In genomic region chr9:136381966-136382513, GRCh38 we compare ENCODE assay signal across 18 cellular contexts.
"Had no signal": no experiment of that assay in that cellular context is flagged by ENCODE, and none has a peak within 500 bp of the region (broad histone marks: within the 10 kb centered on the region; RNA-seq: fewer than 3 reads in every experiment).

No MANE protein-coding gene starts in this region.

- H3K4me1 Mint-ChIP-seq: nephron progenitor cell, WTC11 had no signal

- H3K27ac Mint-ChIP-seq: activated CD4-positive, alpha-beta T cell treated with anti-CD3 and anti-CD28 coated beads for 36 hours; activated naive CD8-positive, alpha-beta T cell; activated T-helper 1 cell treated with anti-CD3 and anti-CD28 coated beads, Interleukin-12 subunit alpha, Interleukin-12 subunit beta, Interleukin-2, Interleukin-4 antibody, amounts not matched to agents 30 ng/mL and 10 ng/mL and 1 ng/mL, durations not matched to agents 14 hours and 24 hours and 36 hours; nephron progenitor cell; T-cell; WTC11 had no signal

- DNase-seq: activated CD4-positive, alpha-beta T cell treated with anti-CD3 and anti-CD28 coated beads for 36 hours; activated CD4-positive, alpha-beta T cell treated with anti-CD3 and anti-CD28 coated beads, Interleukin-2, amount 50 U/mL, for 48 hours; activated T-cell treated with anti-CD3 and anti-CD28 coated beads for 4 hours; effector CD4-positive, alpha-beta T cell; gastrocnemius medialis; left lung; nephron progenitor cell; occipital lobe; posterior cingulate gyrus; stimulated activated CD4-positive, alpha-beta T cell treated with anti-CD3 and anti-CD28 coated beads, Interleukin-12 subunit alpha, Interleukin-12 subunit beta, amount 100 ng/mL, for 4 hours; stimulated activated CD4-positive, alpha-beta T cell treated with anti-CD3 and anti-CD28 coated beads, Interleukin-1b, Interleukin-23, amount 100 ng/mL, for 48 hours; stimulated activated CD8-positive, alpha-beta memory T cell treated with anti-CD3 and anti-CD28 coated beads, Interleukin-4, amount 100 ng/mL, for 48 hours; stimulated activated naive CD4-positive, alpha-beta T cell treated with Interleukin-2 at 50 U/mL for 16 hours; T-cell; tibial artery had no signal

- H3K27me3 Mint-ChIP-seq: activated CD4-positive, alpha-beta T cell treated with anti-CD3 and anti-CD28 coated beads for 36 hours; activated naive CD8-positive, alpha-beta T cell; T-cell had no signal

- H3K4me3 Mint-ChIP-seq: activated CD4-positive, alpha-beta T cell treated with anti-CD3 and anti-CD28 coated beads for 36 hours; activated naive CD8-positive, alpha-beta T cell; activated T-helper 1 cell treated with anti-CD3 and anti-CD28 coated beads, Interleukin-12 subunit alpha, Interleukin-12 subunit beta, Interleukin-2, Interleukin-4 antibody, amounts not matched to agents 30 ng/mL and 10 ng/mL and 1 ng/mL, durations not matched to agents 14 hours and 24 hours and 36 hours; nephron progenitor cell; T-cell; WTC11 had no signal

- H3K27ac ChIP-seq: gastrocnemius medialis, left lung, tibial artery had no signal

- H3K9me3 Mint-ChIP-seq: activated T-helper 1 cell treated with anti-CD3 and anti-CD28 coated beads, Interleukin-12 subunit alpha, Interleukin-12 subunit beta, Interleukin-2, Interleukin-4 antibody, amounts not matched to agents 30 ng/mL and 10 ng/mL and 1 ng/mL, durations not matched to agents 14 hours and 24 hours and 36 hours; nephron progenitor cell; T-cell; WTC11 had no signal
